8 cellular contexts compared by ENCODE assay signal in genomic region chr10:114631678-114632417, GRCh38. TPM values are rescaled to one million over a fixed set of nuclear protein-coding genes. Genes with fewer than 3 reads are reported as not detected.
DNase-seq lines count a peak whose midpoint lies in the region; ATAC-seq, FAIRE-seq and TF ChIP-seq lines count a peak whose summit lies in the region.

No MANE protein-coding gene starts in this region.

- H3K9me3 ChIP-seq in Peyer's patch = no peaks in the 10 kb centered on the region
- no peaks in the 10 kb centered on the region for H3K9me3 ChIP-seq in K562 (replicated peaks; ENCODE audit: control insufficient read depth, insufficient read depth, low read depth, low read length)
- H3K9me3 ChIP-seq in small intestine (ENCODE audit: control insufficient read depth, low read depth) = no peaks in the 10 kb centered on the region

- FAIRE-seq in K562 (lab: Jason Lieb, UNC) (no peak), small intestine (lab: Jason Lieb, UNC) (no peak)

- H2AFZ ChIP-seq in K562 (ENCODE audit: low read depth, low read length) = no peak overlapping the region

- DNase-seq in NCI-H1417 (lab: John Stamatoyannopoulos, UW) (peak in 2 of 3 experiments; percentile 44 to 53), NCI-H1417 treated with DMSO at 0.1 percent for 48 hours (lab: John Stamatoyannopoulos, UW) (no peak), Peyer's patch (peak in 2 of 3 donors; percentile 59 to 76), K562 (ENCODE audit: extremely low read depth in 1 of 4, low spot score in 3 of 4) (peak; percentile 11 to 27 (median 17)), iPS-NIHi7 (ENCODE audit: extremely low spot score) (peak; percentile 83), small intestine (peak; percentile 61), occipital lobe (lab: John Stamatoyannopoulos, UW) (no peak)

- POLR2A ChIA-PET in K562 (lab: Yijun Ruan, JAX) = no interaction called here

- no peaks in the 10 kb centered on the region for H3K9me1 ChIP-seq in K562 (ENCODE audit: control insufficient read depth, insufficient read depth, low read length)

- H3K4me3 ChIP-seq in Peyer's patch (peak overlapping the region; percentile 31 to 63 (median 54)), K562 (no peak overlapping the region), small intestine (ENCODE audit: low read depth in 1 of 2, low read length in 2 of 2) (peak overlapping the region in 1 of 2 donors; percentile 50)

- 18% methylated on average over 23 of the region's 53 CpGs for WGBS in K562 (ENCODE audit: insufficient coverage, low coverage, missing lambda C conversion rate)
- 0 to 2% (median 1%) methylated on average over 51 to 53 of the region's 53 CpGs for WGBS in small intestine, 3 donors

- TF ChIP-seq POLR2A in Peyer's patch (IDR thresholded peaks at IDR 0.05) = no peak
- TF ChIP-seq POLR2A in K562 (conservative IDR thresholded peaks at IDR 0.05) = no peak

- intact Hi-C loops in K562 (cut with micrococcal nuclease) = no loop called here

- H4K20me1 ChIP-seq in K562 (replicated peaks; ENCODE audit: control insufficient read depth, insufficient read depth, low read length) = no peaks in the 10 kb centered on the region

- TF ChIP-seq EP300 in K562 (IDR thresholded peaks at IDR 0.05; ENCODE audit: low read length) = no peak

- peak; percentile 59 for ATAC-seq in HG02870 (IDR thresholded peaks at IDR 0.05; ENCODE audit: unreplicated experiment)
- no peak; the same call in 2 of the 3 replicates for ATAC-seq in K562

- CTCF ChIA-PET in K562 (lab: Yijun Ruan, JAX; ENCODE audit: low intra/inter-chr PET ratio) = no interaction called here

- in situ Hi-C loops in K562 (cut with MboI) = no loop called here

- no peak overlapping the region for H3K9ac ChIP-seq in K562 (ENCODE audit: insufficient read depth in 1 of 2, low read depth in 2 of 2, low read length in 2 of 2)

- H3K4me1 ChIP-seq in Peyer's patch (peaks cover 0 to 29% (median 7%) of the 10 kb centered on the region in 4 donors), K562 (replicated peaks in 1 of 2; ENCODE audit: control insufficient read depth in 2 of 2, insufficient read depth in 2 of 2, low read length in 2 of 2) (peaks cover 0 to 5% of the 10 kb centered on the region in 2 experiments; a peak in 2 of 5 replicates), small intestine (ENCODE audit: control insufficient read depth in 2 of 2, insufficient read depth in 1 of 2, low read depth in 1 of 2, low read length in 1 of 2) (no peaks in the 10 kb centered on the region)

- no peak for TF ChIP-seq RAD21 in K562 (CRISPR knock-in tag; conservative IDR thresholded peaks at IDR 0.05 in 1 of 2, IDR thresholded peaks at IDR 0.05 in 1 of 2)

- TF ChIP-seq CTCF in Peyer's patch (IDR thresholded peaks at IDR 0.05) (peak in 1 of 6 experiments; percentile 6), K562 (IDR thresholded peaks at IDR 0.05 in 2 of 3, conservative IDR thresholded peaks at IDR 0.05 in 1 of 3; ENCODE audit: insufficient read depth in 2 of 3, low read depth in 1 of 3, low read length in 3 of 3) (no peak)

- no TSS peak for BruUV-seq in K562 (replicated peaks; lab: Mats Ljungman, UMichigan)

- H3K4me2 ChIP-seq in K562 (ENCODE audit: insufficient read depth, low read length) = no peak overlapping the region

- H3K27me3 ChIP-seq in Peyer's patch = no peaks in the 10 kb centered on the region
- peaks cover 10 to 27% of the 10 kb centered on the region in 2 experiments for H3K27me3 ChIP-seq in K562 (ENCODE audit: control insufficient read depth in 2 of 2, insufficient read depth in 2 of 2, low read length in 2 of 2)
- peaks cover 0 to 2% of the 10 kb centered on the region in 2 donors for H3K27me3 ChIP-seq in small intestine (ENCODE audit: control insufficient read depth in 2 of 2, insufficient read depth in 2 of 2, low read length in 2 of 2)

- H3K27ac ChIP-seq in Peyer's patch = peak overlapping the region in 3 of 4 donors; percentile 10 to 34 (median 32)
- no peak overlapping the region for H3K27ac ChIP-seq in K562 (ENCODE audit: extremely low read depth, low read depth, low read length)
- H3K27ac ChIP-seq in small intestine (ENCODE audit: low read depth in 1 of 2, low read length in 1 of 2) = no peak overlapping the region

- H3K79me2 ChIP-seq in K562 (ENCODE audit: control insufficient read depth, insufficient read depth, low read length) = no peaks in the 10 kb centered on the region

- no peaks in the 10 kb centered on the region for H3K36me3 ChIP-seq in Peyer's patch
- no peaks in the 10 kb centered on the region for H3K36me3 ChIP-seq in K562 (ENCODE audit: control insufficient read depth, insufficient read depth, low read length)
- H3K36me3 ChIP-seq in small intestine (ENCODE audit: control insufficient read depth in 2 of 2, insufficient read depth in 2 of 2, low read length in 2 of 2) = no peaks in the 10 kb centered on the region

TF ChIP-seq in K562, 482 proteins besides CTCF, POLR2A, EP300 and RAD21:
- no peak for TF ChIP-seq CBFA2T3 (IDR thresholded peaks at IDR 0.05)
- TF ChIP-seq ETS2 (tag; IDR thresholded peaks at IDR 0.05; ENCODE audit: borderline replicate concordance, poor library complexity, severe bottlenecking) = no peak
- peak; percentile 10; the same call in 1 of the 2 replicates for TF ChIP-seq RFX1 (IDR thresholded peaks at IDR 0.05)
- no peak for TF ChIP-seq ARID3B (CRISPR knock-in tag; IDR thresholded peaks at IDR 0.05; ENCODE audit: borderline replicate concordance)
- TF ChIP-seq MCM5 (IDR thresholded peaks at IDR 0.05; ENCODE audit: low read depth) = no peak
- TF ChIP-seq ZBTB12 (CRISPR knock-in tag; IDR thresholded peaks at IDR 0.05) = no peak
- TF ChIP-seq MCM2 (IDR thresholded peaks at IDR 0.05; ENCODE audit: low read depth) = no peak
- TF ChIP-seq PHB2 (IDR thresholded peaks at IDR 0.05; ENCODE audit: low read depth) = no peak
- TF ChIP-seq ZNF282 (CRISPR knock-in tag; IDR thresholded peaks at IDR 0.05) = no peak

RNA-seq across cellular contexts. Expression of gene ABLIM1, which starts 26.2 kb away (rescaled TPM):
- total RNA-seq in Peyer's patch = 100 to 1,000 TPM in 3 of 4 donors, 10 to 100 TPM in 1; 91.6 to 145 (median 121) TPM
- 0.23 and 0.69 TPM in 2 replicates for total RNA-seq in K562 (2011; cell fraction: chromatin; rRNA removed; ENCODE audit: low replicate concordance)
- total RNA-seq in K562 (2011; cell fraction: nucleolus; rRNA removed) = 0.50 and 1.2 TPM in 2 replicates
- 0.69 and 0.73 TPM in 2 replicates for total RNA-seq in K562 (2011; cell fraction: nucleoplasm; rRNA removed)
- under 0.01 TPM in 1 of 2 replicates, not detected in the other for total RNA-seq in K562 (2014; rRNA removed)
- total RNA-seq in K562 (2014; rRNA removed; fragmentation: Illumina TruSeq; extraction: Trizol) = not detected in 2 replicates
- not detected in 2 replicates for total RNA-seq in K562 (2015; rRNA removed; fragmentation: Illumina TruSeq; extraction: Trizol)
- 0.49 and 0.81 TPM in 2 replicates for total RNA-seq in K562 (2021)
- 0.05 and 0.14 TPM in 2 replicates for polyA plus RNA-seq in K562 (2011; rRNA removed)
- polyA plus RNA-seq in K562 (2011; cell fraction: cytosol; rRNA removed) = 0.03 TPM in 1 of 2 replicates, not detected in the other
- polyA plus RNA-seq in K562 (2011; cell fraction: nucleus; rRNA removed) = 0.21 TPM in 1 of 2 replicates, not detected in the other
- polyA plus RNA-seq in K562 (2012) = 0.01 and 0.05 TPM in 2 replicates
- not detected in 2 replicates for polyA plus RNA-seq in K562 (2014; fragmentation: Illumina TruSeq; extraction: Trizol)
- not detected for polyA plus RNA-seq in K562 (2014; fragmentation: Nextera tagmentation; extraction: Ambion mirVana)
- polyA plus RNA-seq in K562 (2014; rRNA removed) = 0.03 and 0.07 TPM in 2 replicates
- polyA minus RNA-seq in K562 (2011; rRNA and poly(A)+ RNA removed) = 0.03 and 0.11 TPM in 2 replicates
- polyA minus RNA-seq in K562 (2011; cell fraction: cytosol; rRNA and poly(A)+ RNA removed) = 0.10 and 0.82 TPM in 2 replicates
- 0.27 TPM in 1 of 2 replicates, not detected in the other for polyA minus RNA-seq in K562 (2011; cell fraction: nucleus; rRNA and poly(A)+ RNA removed)
- polyA plus RNA-seq in small intestine = 10 to 100 TPM; 25.7 to 41.4 (median 32.2) TPM
- total RNA-seq in occipital lobe = 103 TPM

Comparison
In these comparisons a context has a peak if more than half of its experiments do, and no peak if none do; other contexts are left out.
1. DNase-seq: peak in NCI-H1417 (2 of 3), Peyer's patch (2 of 3), K562 (4 of 4), iPS-NIHi7 (single experiment) and small intestine (single experiment); none in NCI-H1417 treated with DMSO at 0.1 percent for 48 hours (single experiment) and occipital lobe (single experiment).
2. H3K27ac ChIP-seq: peak in Peyer's patch (3 of 4); none in K562 (single experiment) and small intestine (0 of 2).
3. RNA of gene ABLIM1, which starts 26.2 kb away (total RNA-seq): 91.6 to 145 TPM in Peyer's patch and 103 TPM in occipital lobe (single experiment); under 0.01 to 1.2 TPM in K562; every median in the first group is over 10 times any median in the second.